24 cellular contexts compared by ENCODE assay signal in genomic region chr11:38990139-38990538, GRCh38.
"Had no signal": no experiment of that assay in that cellular context is flagged by ENCODE, and none has a peak within 500 bp of the region (broad histone marks: within the 10 kb centered on the region; RNA-seq: fewer than 3 reads in every experiment).

No MANE protein-coding gene starts in this region.

- H3K4me1 ChIP-seq: gastrocnemius medialis, heart right ventricle, left lung, lower lobe of right lung, pancreas, right atrium auricular region had no signal

- H3K27me3 ChIP-seq: dorsolateral prefrontal cortex, gastrocnemius medialis, heart right ventricle, left lung, pancreas, right atrium auricular region, sigmoid colon, stomach had no signal

- H3K9me3 ChIP-seq: gastrocnemius medialis, pancreas, sigmoid colon, stomach, thoracic aorta had no signal

- FAIRE-seq: islet of Langerhans, pancreas had no signal

- DNase-seq: cortex of kidney; dorsolateral prefrontal cortex; effector CD8-positive, alpha-beta T cell; gastrocnemius medialis; heart right ventricle; hypothalamus; left lung; lower lobe of right lung; mesenchymal stem cell; midbrain; naive B cell; occipital lobe; pancreas; sigmoid colon; stimulated activated CD4-positive, alpha-beta T cell treated with anti-CD3 and anti-CD28 coated beads, Interleukin-12 subunit alpha, Interleukin-12 subunit beta, amount 100 ng/mL, for 4 hours; stimulated activated naive CD4-positive, alpha-beta T cell; stomach; substantia nigra; trophoblast cell had no signal

- H3K4me3 ChIP-seq: dorsolateral prefrontal cortex, gastrocnemius medialis, heart right ventricle, left lung, lower lobe of right lung, pancreas, right atrium auricular region, sigmoid colon, skin epidermis, stomach, thoracic aorta had no signal

- ATAC-seq: esophagus mucosa, gastrocnemius medialis, heart right ventricle, left lung, lower lobe of right lung, pancreas had no signal

- H3K27ac ChIP-seq: dorsolateral prefrontal cortex, gastrocnemius medialis, heart right ventricle, left lung, lower lobe of right lung, pancreas, right atrium auricular region, stomach, thoracic aorta had no signal

- H3K36me3 ChIP-seq: gastrocnemius medialis, heart right ventricle, left lung, lower lobe of right lung, pancreas, right atrium auricular region, sigmoid colon, stomach, thoracic aorta had no signal
